In genomic region chr21:35319684-35320083, GRCh38 we compare ENCODE assay signal across 21 cellular contexts.
DNase-seq lines count a peak whose midpoint lies in the region; ATAC-seq, FAIRE-seq and TF ChIP-seq lines count a peak whose summit lies in the region.
"Had no signal": no experiment of that assay in that cellular context is flagged by ENCODE, and none has a peak within 500 bp of the region (broad histone marks: within the 10 kb centered on the region; RNA-seq: fewer than 3 reads in every experiment).

No MANE protein-coding gene starts in this region.

- H3K27me3 ChIP-seq in MG63 (no peaks in the 10 kb centered on the region), keratinocyte (ENCODE audit: control insufficient read depth, extremely low read depth, insufficient read depth, low read length) (no peaks in the 10 kb centered on the region), right cardiac atrium (ENCODE audit: control insufficient read depth, insufficient read depth) (no peaks in the 10 kb centered on the region)

- DNase-seq in ELR (ENCODE audit: low read depth) (peak; percentile 2), MG63 (peak; percentile 15), RWPE1 (ENCODE audit: low spot score) (peak; percentile 7), keratinocyte (ENCODE audit: low read depth, low spot score) (no peak), GM19240 (ENCODE audit: insufficient read length, low spot score) (no peak), right cardiac atrium (no peak)
- DNase-seq: COR-L47; DMS 273 treated with DMSO at 0.1 percent for 48 hours; EL; MV-4-11; NCI-H69; NK-92 treated with Interleukin-12 subunit alpha and Interleukin-12 subunit beta, amount 100 ng/mL, for 24 hours; SIG-M5; T-helper 1 cell had no signal

- H3K27ac ChIP-seq in RWPE1 (no peak overlapping the region), keratinocyte (ENCODE audit: control insufficient read depth, insufficient read depth, low read length) (no peak overlapping the region), right cardiac atrium (ENCODE audit: low read length) (no peak overlapping the region)

- H3K9me1 ChIP-seq in keratinocyte (ENCODE audit: control insufficient read depth, extremely low read depth, insufficient read depth, low read length), result no peaks in the 10 kb centered on the region

- H3K36me3 ChIP-seq in MG63 (no peaks in the 10 kb centered on the region), keratinocyte (ENCODE audit: control insufficient read depth in 2 of 2, extremely low read depth in 1 of 2, insufficient read depth in 2 of 2, low read length in 2 of 2) (no peaks in the 10 kb centered on the region)

- no peak for ATAC-seq in HG03097 (IDR thresholded peaks at IDR 0.05; ENCODE audit: low FRiP score, unreplicated experiment)
- no peak for ATAC-seq in right cardiac atrium
- ATAC-seq: GM23338, HCT116, K562, SK-N-SH treated with all-trans-retinoic acid at 6 μM for 48 hours had no signal

- H3K4me1 ChIP-seq in keratinocyte (ENCODE audit: control insufficient read depth, extremely low read depth, insufficient read depth, low read length) (peaks cover 16% of the 10 kb centered on the region), right cardiac atrium (ENCODE audit: control insufficient read depth, insufficient read depth, low read length) (peaks cover 2% of the 10 kb centered on the region)

- H3K4me2 ChIP-seq in keratinocyte (ENCODE audit: control insufficient read depth, extremely low read depth, insufficient read depth, low read depth, low read length), result peak overlapping the region; percentile 34
- H3K4me2 ChIP-seq: GM23338 had no signal

- dilution Hi-C loops in keratinocyte (cut with MboI; ENCODE audit: extremely low pct_ligation_motif_present, low sequenced_read_pairs), result no loop called here

- 82% methylated on average over 11 of the region's 11 CpGs for WGBS in right cardiac atrium

- POLR2A ChIA-PET in RWPE1 (lab: Yijun Ruan, JAX; ENCODE audit: low non-redundant PET), result no interaction called here

- CTCF ChIA-PET in RWPE1 (lab: Yijun Ruan, JAX), result no interaction called here

- no peak overlapping the region for H3K9ac ChIP-seq in keratinocyte (ENCODE audit: control insufficient read depth, extremely low read depth, insufficient read depth, low read length)

- no peak overlapping the region for H2AFZ ChIP-seq in keratinocyte (ENCODE audit: control insufficient read depth, low read length)
- H2AFZ ChIP-seq: GM23338 had no signal

- H3K79me2 ChIP-seq in keratinocyte (ENCODE audit: control insufficient read depth, insufficient read depth, low read length), result no peaks in the 10 kb centered on the region

- intact Hi-C loops in right cardiac atrium (cut with DNase I), result no loop called here

- no peaks in the 10 kb centered on the region for H4K20me1 ChIP-seq in keratinocyte (ENCODE audit: control insufficient read depth, extremely low read depth, insufficient read depth, low read length)

- TF ChIP-seq CTCF in RWPE1 (conservative IDR thresholded peaks at IDR 0.05; ENCODE audit: low read depth) (no peak), keratinocyte (optimal IDR thresholded peaks at IDR 0.05 in 1 of 3, IDR thresholded peaks at IDR 0.05 in 1 of 3, conservative IDR thresholded peaks at IDR 0.05 in 1 of 3; ENCODE audit: extremely low read depth in 1 of 3, insufficient read depth in 2 of 3, low read length in 3 of 3) (no peak)

- H3K9me3 ChIP-seq in MG63 (no peaks in the 10 kb centered on the region), keratinocyte (ENCODE audit: control insufficient read depth, low read depth, low read length) (no peaks in the 10 kb centered on the region), right cardiac atrium (ENCODE audit: control insufficient read depth, low read length) (no peaks in the 10 kb centered on the region)

- no peak overlapping the region for H3K4me3 ChIP-seq in MG63
- no peak overlapping the region for H3K4me3 ChIP-seq in keratinocyte (ENCODE audit: control insufficient read depth in 2 of 3, extremely low read depth in 1 of 3, insufficient read depth in 2 of 3, low read depth in 1 of 3, low read length in 3 of 3)
- H3K4me3 ChIP-seq in right cardiac atrium (ENCODE audit: low read length), result no peak overlapping the region
- H3K4me3 ChIP-seq: GM23338, K562 had no signal

- FAIRE-seq in keratinocyte (lab: Jason Lieb, UNC), result peak; percentile 93
- FAIRE-seq: GM12891, GM19239 had no signal

Comparison
In these comparisons a context has a peak if more than half of its experiments do, and no peak if none do; other contexts are left out.
1. DNase-seq: peak in ELR (single experiment), MG63 (single experiment) and RWPE1 (single experiment); none in keratinocyte (single experiment), GM19240 (single experiment) and right cardiac atrium (0 of 3).